Comparison of ENCODE assay signal across 12 cellular contexts in genomic region chr16:88638323-88639230, GRCh38. TPM values are rescaled to one million over a fixed set of nuclear protein-coding genes. Genes with fewer than 3 reads are reported as not detected.
DNase-seq lines count a peak whose midpoint lies in the region; ATAC-seq lines count a peak whose summit lies in the region.
"Had no signal": no experiment of that assay in that cellular context is flagged by ENCODE, and none has a peak within 500 bp of the region (broad histone marks: within the 10 kb centered on the region; RNA-seq: fewer than 3 reads in every experiment).

TSS of gene IL17C (plus strand) at chr16:88638572. CDS start at chr16:88638642, 70 bp downstream.

- ATAC-seq in T-cell (replicated peaks in 1 of 4) (peak in 1 of 4 experiments; percentile 9), HG02852 (IDR thresholded peaks at IDR 0.05; ENCODE audit: unreplicated experiment) (no peak)
- ATAC-seq in naive thymus-derived CD8-positive, alpha-beta T cell: peak in 1 of 2 donors; percentile 12
- ATAC-seq: activated CD4-positive, CD25-positive, alpha-beta regulatory T cell treated with anti-CD3 and anti-CD28 coated beads, Interleukin-2, amount 50 U/mL, for 24 hours had no signal

- peaks cover 33 to 53% (median 42%) of the 10 kb centered on the region in 3 donors for H3K4me1 Mint-ChIP-seq in T-cell
- peaks cover 17 to 60% (median 55%) of the 10 kb centered on the region in 4 donors for H3K4me1 Mint-ChIP-seq in naive thymus-derived CD8-positive, alpha-beta T cell

- peaks cover 3% of the 10 kb centered on the region for H3K36me3 Mint-ChIP-seq in T-cell
- peaks cover 0 to 8% (median 0%) of the 10 kb centered on the region in 3 donors for H3K36me3 Mint-ChIP-seq in naive thymus-derived CD8-positive, alpha-beta T cell

- H3K27me3 Mint-ChIP-seq in T-cell: peaks cover 8 to 17% of the 10 kb centered on the region in 2 donors
- peaks cover 0 to 10% (median 3%) of the 10 kb centered on the region in 5 donors for H3K27me3 Mint-ChIP-seq in naive thymus-derived CD8-positive, alpha-beta T cell

- POLR2A ChIA-PET in T-cell (lab: Charles Lee): no interaction called here
- POLR2A ChIA-PET in naive thymus-derived CD8-positive, alpha-beta T cell (lab: Charles Lee): interaction anchor here (0.6 to 5.7 kb wide), 3 partner anchors 10 to 132 kb away, joined by 3 to 48 read pairs (median 6); no protein-coding TSS in a partner anchor

- DNase-seq in NCI-H146 (lab: John Stamatoyannopoulos, UW) (peak; percentile 41), NCI-H146 treated with DMSO at 0.1 percent for 48 hours (lab: John Stamatoyannopoulos, UW; ENCODE audit: unreplicated experiment) (no peak), NCI-H1105 (lab: John Stamatoyannopoulos, UW) (peak; percentile 46), T-cell (peak in 12 of 34 experiments; percentile 16 to 42 (median 30)), MV-4-11 (lab: John Stamatoyannopoulos, UW) (no peak), LoVo (ENCODE audit: low spot score) (no peak)
- DNase-seq in naive thymus-derived CD8-positive, alpha-beta T cell: peak in 1 of 10 donors; percentile 22
- DNase-seq: amniotic stem cell; nucleus accumbens; stimulated activated CD4-positive, alpha-beta T cell treated with anti-CD3 and anti-CD28 coated beads, Interleukin-2, amount 100 ng/mL, for 48 hours had no signal

- peak within 1 kb of the TSS; percentile 51 to 66 for H3K27ac Mint-ChIP-seq in T-cell
- peak within 1 kb of the TSS in 8 of 10 donors; percentile 30 to 92 (median 70) for H3K27ac Mint-ChIP-seq in naive thymus-derived CD8-positive, alpha-beta T cell

- H3K4me3 Mint-ChIP-seq in T-cell: peak within 1 kb of the TSS in 2 of 3 donors; percentile 25 to 64
- H3K4me3 Mint-ChIP-seq in naive thymus-derived CD8-positive, alpha-beta T cell: peak within 1 kb of the TSS in 9 of 10 donors; percentile 12 to 77 (median 61)

- H3K9me3 Mint-ChIP-seq in T-cell: no peaks in the 10 kb centered on the region
- peaks cover 0 to 2% (median 0%) of the 10 kb centered on the region in 9 donors for H3K9me3 Mint-ChIP-seq in naive thymus-derived CD8-positive, alpha-beta T cell

- CTCF ChIA-PET in T-cell (lab: Charles Lee): interaction anchor here in 1 of 2 donors (2.4 kb wide), 1 partner anchor 19 kb away, joined by 23 read pairs; no protein-coding TSS in a partner anchor

RNA-seq across cellular contexts. Expression of gene IL17C, which starts in this region (rescaled TPM):
- total RNA-seq in T-cell: under 1 TPM in 3 of 5 donors, not detected in 2; 0.35 to 0.93 (median 0.39) TPM
- under 1 TPM; 0.49 to 0.60 TPM for total RNA-seq in naive thymus-derived CD8-positive, alpha-beta T cell
- polyA plus RNA-seq in naive thymus-derived CD8-positive, alpha-beta T cell: under 1 TPM in 2 of 3 donors, not detected in 1; 0.16 to 0.69 TPM

Comparison
In these comparisons a context has a peak if more than half of its experiments do, and no peak if none do; other contexts are left out.
1. DNase-seq: peak in NCI-H146 (single experiment) and NCI-H1105 (single experiment); none in NCI-H146 treated with DMSO at 0.1 percent for 48 hours (single experiment), MV-4-11 (single experiment) and LoVo (single experiment).